ENCODE assay signal across 1 cellular context in genomic region chr6:125779924-125780539, GRCh38.
TF ChIP-seq lines count a peak whose summit lies in the region.

No MANE protein-coding gene starts in this region.

TF ChIP-seq in K562, 482 proteins besides CTCF, POLR2A, EP300 and RAD21 (continued from another document and continues in another):
- peak in 1 of 2 experiments; percentile 73 for TF ChIP-seq AFF1 (IDR thresholded peaks at IDR 0.05; ENCODE audit: low read depth in 1 of 2, partially characterized antibody in 2 of 2)
- no peak for TF ChIP-seq RBM14 (IDR thresholded peaks at IDR 0.05; ENCODE audit: borderline replicate concordance, insufficient read depth, low read depth, low read length)
- no peak for TF ChIP-seq POU5F1 (IDR thresholded peaks at IDR 0.05; ENCODE audit: borderline replicate concordance, low read depth, low read length, partially characterized antibody)
- no peak for TF ChIP-seq RFX1 (IDR thresholded peaks at IDR 0.05)
- no peak for TF ChIP-seq JUNB (CRISPR knock-in tag; conservative IDR thresholded peaks at IDR 0.05)
- TF ChIP-seq KLF13 (tag; IDR thresholded peaks at IDR 0.05; ENCODE audit: borderline replicate concordance, low read depth): peak; percentile 99
- TF ChIP-seq ZNF76 (CRISPR knock-in tag; IDR thresholded peaks at IDR 0.05; ENCODE audit: borderline replicate concordance): no peak
- TF ChIP-seq PCBP1 (IDR thresholded peaks at IDR 0.05; ENCODE audit: low read depth, low read length, poor library complexity, severe bottlenecking): no peak
- TF ChIP-seq ZNF79 (CRISPR knock-in tag; IDR thresholded peaks at IDR 0.05; ENCODE audit: low read depth): no peak
- TF ChIP-seq ADNP (tag; IDR thresholded peaks at IDR 0.05): peak; percentile 73; the same call in 1 of the 2 replicates
- TF ChIP-seq SIX5 (IDR thresholded peaks at IDR 0.05; ENCODE audit: borderline replicate concordance in 1 of 2, insufficient read depth in 1 of 2, low read depth in 1 of 2, low read length in 2 of 2): no peak
- peak; percentile 83 for TF ChIP-seq GTF3C2 (IDR thresholded peaks at IDR 0.05; ENCODE audit: borderline replicate concordance, extremely low read depth, insufficient read length)
- TF ChIP-seq MECOM (CRISPR knock-in tag; IDR thresholded peaks at IDR 0.05): no peak
- TF ChIP-seq DNMT1 (IDR thresholded peaks at IDR 0.05): no peak
- TF ChIP-seq SMC3 (conservative IDR thresholded peaks at IDR 0.05; ENCODE audit: insufficient read depth, low read depth, low read length): no peak
- no peak; the same call in 1 of the 2 replicates for TF ChIP-seq KAT7 (CRISPR knock-in tag; IDR thresholded peaks at IDR 0.05; ENCODE audit: borderline replicate concordance)
- TF ChIP-seq SMARCA4 (IDR thresholded peaks at IDR 0.05): no peak; the same call in 1 of the 2 replicates
- no peak for TF ChIP-seq BRF2 (IDR thresholded peaks at IDR 0.05; ENCODE audit: borderline replicate concordance, insufficient read depth, insufficient read length)
- no peak for TF ChIP-seq SLC30A9 (CRISPR knock-in tag; IDR thresholded peaks at IDR 0.05)
- TF ChIP-seq ZNF707 (CRISPR knock-in tag; conservative IDR thresholded peaks at IDR 0.05): no peak
- TF ChIP-seq NCOA1 (IDR thresholded peaks at IDR 0.05; ENCODE audit: low read depth): peak; percentile 21; the same call in 1 of the 2 replicates
- no peak for TF ChIP-seq ZMIZ1 (IDR thresholded peaks at IDR 0.05; ENCODE audit: low read depth in 2 of 2, low read length in 2 of 2)
- no peak for TF ChIP-seq MLX (CRISPR knock-in tag; conservative IDR thresholded peaks at IDR 0.05)
- TF ChIP-seq SAFB (IDR thresholded peaks at IDR 0.05; ENCODE audit: borderline replicate concordance, low read depth, low read length): no peak
- TF ChIP-seq SMAD3 (CRISPR knock-in tag; conservative IDR thresholded peaks at IDR 0.05): no peak
- TF ChIP-seq PTBP1 (IDR thresholded peaks at IDR 0.05; ENCODE audit: low read depth, low read length): no peak
- no peak for TF ChIP-seq MAFK (IDR thresholded peaks at IDR 0.05; ENCODE audit: low read length)
- TF ChIP-seq NEUROD1 (IDR thresholded peaks at IDR 0.05; ENCODE audit: borderline replicate concordance, low read depth, low read length, partially characterized antibody): no peak
- no peak for TF ChIP-seq ZNF318 (IDR thresholded peaks at IDR 0.05; ENCODE audit: borderline replicate concordance in 1 of 2, low read depth in 1 of 2)
- no peak for TF ChIP-seq CREB3 (tag; conservative IDR thresholded peaks at IDR 0.05; ENCODE audit: low read depth)
- no peak for TF ChIP-seq GATAD2A (IDR thresholded peaks at IDR 0.05)
- no peak for TF ChIP-seq ZNF197 (CRISPR knock-in tag; IDR thresholded peaks at IDR 0.05; ENCODE audit: low read depth)
- no peak for TF ChIP-seq E2F5 (CRISPR knock-in tag; IDR thresholded peaks at IDR 0.05)
- TF ChIP-seq POLR2AphosphoS2 (IDR thresholded peaks at IDR 0.05; ENCODE audit: low read length): no peak
